9 cellular contexts compared by ENCODE assay signal in genomic region chr16:1706386-1707192, GRCh38. TPM values are rescaled to one million over a fixed set of nuclear protein-coding genes. Genes with fewer than 3 reads are reported as not detected.
A peak's percentile ranks its signal among the peaks of the same experiment; 100 is the strongest.
DNase-seq lines count a peak whose midpoint lies in the region; ATAC-seq, FAIRE-seq and TF ChIP-seq lines count a peak whose summit lies in the region.
"Had no signal": no experiment of that assay in that cellular context is flagged by ENCODE, and none has a peak within 500 bp of the region (broad histone marks: within the 10 kb centered on the region; RNA-seq: fewer than 3 reads in every experiment).

No MANE protein-coding gene starts in this region.

- H3K4me1 Mint-ChIP-seq in T-cell: peaks cover 38 to 44% (median 41%) of the 10 kb centered on the region in 3 donors

- DNase-seq in NCI-H2227 (lab: John Stamatoyannopoulos, UW; ENCODE audit: unreplicated experiment) (peak; percentile 65), NCI-H2227 treated with DMSO at 0.1 percent for 48 hours (lab: John Stamatoyannopoulos, UW) (no peak), T-cell (peak in 32 of 34 experiments; percentile 31 to 66 (median 46)), brain microvascular endothelial cell (peak; percentile 21), keratinocyte (ENCODE audit: low read depth, low spot score) (no peak), HT-29 (ENCODE audit: low spot score) (no peak)
- peak; percentile 57 for DNase-seq in stimulated activated CD4-positive, alpha-beta T cell treated with anti-CD3 and anti-CD28 coated beads, Interleukin-2, amount 100 ng/mL, for 4 hours (ENCODE audit: low read depth)

- H3K9ac ChIP-seq in keratinocyte (ENCODE audit: control insufficient read depth, extremely low read depth, insufficient read depth, low read length): peak overlapping the region; percentile 90

- H3K4me3 Mint-ChIP-seq in T-cell: peak overlapping the region; percentile 90 to 99 (median 98)

- peak overlapping the region; percentile 90 for H3K27ac ChIP-seq in brain microvascular endothelial cell
- H3K27ac ChIP-seq in keratinocyte (ENCODE audit: control insufficient read depth, insufficient read depth, low read length): peak overlapping the region; percentile 86

- no peaks in the 10 kb centered on the region for H3K36me3 Mint-ChIP-seq in T-cell

- peaks cover 2% of the 10 kb centered on the region for H3K9me1 ChIP-seq in keratinocyte (ENCODE audit: control insufficient read depth, extremely low read depth, insufficient read depth, low read length)

- peak; percentile 29 for ATAC-seq in HG03060 (IDR thresholded peaks at IDR 0.05; ENCODE audit: low read depth, unreplicated experiment)
- peak; percentile 41 to 48 (median 44) for ATAC-seq in T-cell (replicated peaks in 1 of 4)

- peaks cover 33% of the 10 kb centered on the region for H3K4me1 ChIP-seq in keratinocyte (ENCODE audit: control insufficient read depth, extremely low read depth, insufficient read depth, low read length)

- H3K36me3 ChIP-seq in brain microvascular endothelial cell (replicated peaks): peaks cover 10% of the 10 kb centered on the region
- peaks cover 4 to 9% of the 10 kb centered on the region in 2 experiments for H3K36me3 ChIP-seq in keratinocyte (ENCODE audit: control insufficient read depth in 2 of 2, extremely low read depth in 1 of 2, insufficient read depth in 2 of 2, low read length in 2 of 2)

- FAIRE-seq in keratinocyte (lab: Jason Lieb, UNC): no peak
- FAIRE-seq: G401.6 had no signal

- no peaks in the 10 kb centered on the region for H4K20me1 ChIP-seq in keratinocyte (ENCODE audit: control insufficient read depth, extremely low read depth, insufficient read depth, low read length)

- H3K27me3 ChIP-seq in brain microvascular endothelial cell (replicated peaks): no peaks in the 10 kb centered on the region
- H3K27me3 ChIP-seq in keratinocyte (ENCODE audit: control insufficient read depth, extremely low read depth, insufficient read depth, low read length): no peaks in the 10 kb centered on the region

- dilution Hi-C loops in keratinocyte (cut with MboI; ENCODE audit: extremely low pct_ligation_motif_present, low sequenced_read_pairs): no loop called here

- TF ChIP-seq CTCF in brain microvascular endothelial cell (IDR thresholded peaks at IDR 0.05; ENCODE audit: low read depth, low read length, missing control alignments): no peak
- TF ChIP-seq CTCF in keratinocyte (optimal IDR thresholded peaks at IDR 0.05 in 1 of 3, IDR thresholded peaks at IDR 0.05 in 1 of 3, conservative IDR thresholded peaks at IDR 0.05 in 1 of 3; ENCODE audit: extremely low read depth in 1 of 3, insufficient read depth in 2 of 3, low read length in 3 of 3): no peak

- H3K4me3 ChIP-seq in brain microvascular endothelial cell (ENCODE audit: low read depth, low read length) (peak overlapping the region; percentile 98), keratinocyte (ENCODE audit: control insufficient read depth in 2 of 3, extremely low read depth in 1 of 3, insufficient read depth in 2 of 3, low read depth in 1 of 3, low read length in 3 of 3) (peak overlapping the region; percentile 80 to 93 (median 93))

- H3K27me3 Mint-ChIP-seq in T-cell: no peaks in the 10 kb centered on the region

- peak overlapping the region; percentile 92 for H3K4me2 ChIP-seq in keratinocyte (ENCODE audit: control insufficient read depth, extremely low read depth, insufficient read depth, low read depth, low read length)

- H3K27ac Mint-ChIP-seq in T-cell: peak overlapping the region; percentile 77 to 87

- H2AFZ ChIP-seq in keratinocyte (ENCODE audit: control insufficient read depth, low read length): peak overlapping the region; percentile 95

- H3K9me3 ChIP-seq in keratinocyte (ENCODE audit: control insufficient read depth, low read depth, low read length): no peaks in the 10 kb centered on the region

- peaks cover 48% of the 10 kb centered on the region for H3K79me2 ChIP-seq in keratinocyte (ENCODE audit: control insufficient read depth, insufficient read depth, low read length)

- in situ Hi-C loops in brain microvascular endothelial cell (cut with HindIII; ENCODE audit: low pct_ligation_motif_present, low sequenced_read_pairs): no loop called here

- CTCF ChIA-PET in T-cell (lab: Charles Lee): interaction anchor here in 1 of 2 donors (0.6 to 2.9 kb wide), 11 partner anchors 17 to 285 kb away, joined by 3 to 16 read pairs (median 5); partner anchors contain the start of genes CRAMP1, IFT140, JPT2 and NUBP2

- POLR2A ChIA-PET in T-cell (lab: Charles Lee): interaction anchor here (0.6 to 1.1 kb wide), 2 partner anchors 10 to 75 kb away, joined by 3 read pairs; no protein-coding TSS in a partner anchor

- no peaks in the 10 kb centered on the region for H3K9me3 Mint-ChIP-seq in T-cell

RNA-seq across cellular contexts. Expression of gene MAPK8IP3, which starts 0.6 kb away (rescaled TPM):
- total RNA-seq in T-cell: 100 to 1,000 TPM; 216 to 309 (median 290) TPM
- polyA plus RNA-seq in keratinocyte: 8.3 to 23.3 TPM (median 11.7 TPM) in 3 replicates
- polyA plus RNA-seq in keratinocyte (2011; ENCODE audit: low read depth): 12.2 TPM
- 1.7 and 4.2 TPM in 2 replicates for polyA plus RNA-seq in keratinocyte (2011; cell fraction: cytosol; rRNA removed)
- polyA plus RNA-seq in keratinocyte (2011; cell fraction: nucleus; rRNA removed): 77.9 and 107 TPM in 2 replicates
- 16.0 and 18.7 TPM in 2 replicates for polyA plus RNA-seq in keratinocyte (2012; ENCODE audit: low replicate concordance)
- polyA minus RNA-seq in keratinocyte: 22.4 to 33.9 TPM (median 28.8 TPM) in 3 replicates
- polyA minus RNA-seq in keratinocyte (2011; cell fraction: cytosol; rRNA and poly(A)+ RNA removed): 13.6 TPM
- 35.7 and 44.6 TPM in 2 replicates for polyA minus RNA-seq in keratinocyte (2011; cell fraction: nucleus; rRNA and poly(A)+ RNA removed)
- 91.6 and 120 TPM in 2 replicates for total RNA-seq in HT-29 (2014; rRNA removed; shearing (Covaris generic))

RNA-seq across cellular contexts. Expression of gene JPT2, which starts 28.5 kb away (rescaled TPM):
- total RNA-seq in T-cell: 10 to 100 TPM; 13.8 to 51.1 (median 41.3) TPM
- polyA plus RNA-seq in keratinocyte: 108 to 198 TPM (median 166 TPM) in 3 replicates
- 134 TPM for polyA plus RNA-seq in keratinocyte (2011; ENCODE audit: low read depth)
- polyA plus RNA-seq in keratinocyte (2011; cell fraction: cytosol; rRNA removed): 92.6 and 124 TPM in 2 replicates
- polyA plus RNA-seq in keratinocyte (2011; cell fraction: nucleus; rRNA removed): 76.0 and 90.7 TPM in 2 replicates
- polyA plus RNA-seq in keratinocyte (2012; ENCODE audit: low replicate concordance): 46.4 and 131 TPM in 2 replicates
- polyA minus RNA-seq in keratinocyte: 67.2 to 91.0 TPM (median 76.4 TPM) in 3 replicates
- polyA minus RNA-seq in keratinocyte (2011; cell fraction: cytosol; rRNA and poly(A)+ RNA removed): 88.4 TPM
- polyA minus RNA-seq in keratinocyte (2011; cell fraction: nucleus; rRNA and poly(A)+ RNA removed): 33.7 and 62.7 TPM in 2 replicates
- total RNA-seq in HT-29 (2014; rRNA removed; shearing (Covaris generic)): 96.1 and 106 TPM in 2 replicates

Comparison
In these comparisons a context has a peak if more than half of its experiments do, and no peak if none do; other contexts are left out.
1. DNase-seq: peak in NCI-H2227 (single experiment), T-cell (32 of 34), brain microvascular endothelial cell (single experiment) and stimulated activated CD4-positive, alpha-beta T cell treated with anti-CD3 and anti-CD28 coated beads, Interleukin-2, amount 100 ng/mL, for 4 hours (single experiment); none in NCI-H2227 treated with DMSO at 0.1 percent for 48 hours (single experiment), keratinocyte (single experiment) and HT-29 (single experiment).